ENCODE assay signal across 8 cellular contexts in genomic region chr14:24299255-24300191, GRCh38. TPM values are rescaled to one million over a fixed set of nuclear protein-coding genes. Genes with fewer than 3 reads are reported as not detected.
DNase-seq lines count a peak whose midpoint lies in the region; ATAC-seq, FAIRE-seq and TF ChIP-seq lines count a peak whose summit lies in the region.

DHRS1 (minus strand) TSS chr14:24299780; CDS start chr14:24299106, 674 bp downstream.
NOP9 (plus strand) TSS chr14:24299850; CDS start chr14:24299955, 105 bp downstream.

- H3K27me3 ChIP-seq in ascending aorta (no peaks in the 10 kb centered on the region), right cardiac atrium (ENCODE audit: control insufficient read depth, insufficient read depth) (no peaks in the 10 kb centered on the region), rectal smooth muscle tissue (ENCODE audit: control insufficient read depth, insufficient read depth, low read length) (no peaks in the 10 kb centered on the region), vagina (no peaks in the 10 kb centered on the region)

- H3K9ac ChIP-seq in rectal smooth muscle tissue (ENCODE audit: low read length), result peak within 1 kb of the TSS; percentile 93

- H3K9me3 ChIP-seq in ascending aorta, result no peaks in the 10 kb centered on the region
- no peaks in the 10 kb centered on the region for H3K9me3 ChIP-seq in right cardiac atrium (ENCODE audit: control insufficient read depth, low read length)
- no peaks in the 10 kb centered on the region for H3K9me3 ChIP-seq in vagina

- peaks cover 40 to 41% of the 10 kb centered on the region in 2 donors for H3K36me3 ChIP-seq in ascending aorta
- peaks cover 37% of the 10 kb centered on the region for H3K36me3 ChIP-seq in rectal smooth muscle tissue (ENCODE audit: control insufficient read depth, insufficient read depth, low read length)
- H3K36me3 ChIP-seq in vagina, result peaks cover 0 to 44% of the 10 kb centered on the region in 2 donors

- TF ChIP-seq CTCF in ascending aorta (IDR thresholded peaks at IDR 0.05) (no peak), vagina (IDR thresholded peaks at IDR 0.05) (no peak)

- peak; percentile 92 for FAIRE-seq in GM12892 (lab: Jason Lieb, UNC)

- H3K4me3 ChIP-seq in ascending aorta (peak within 1 kb of the TSS; percentile 51 to 84), right cardiac atrium (ENCODE audit: low read length) (peak within 1 kb of the TSS; percentile 87), rectal smooth muscle tissue (ENCODE audit: low read length) (peak within 1 kb of the TSS; percentile 98), vagina (peak within 1 kb of the TSS; percentile 69 to 87)

- intact Hi-C loops in T-helper 2 cell treated with Interferon-gamma antibody and Interleukin-4, amounts not matched to agents 100 ng/mL and 5 ng/mL, for 36 hours (cut with micrococcal nuclease), result loop anchor here (1.0 to 5.0 kb wide), 6 partner anchors 20 to 152 kb away; partner anchors contain the start of genes MDP1, PSME2, RABGGTA and RNF31
- intact Hi-C loops in ascending aorta (cut with DNase I) (loop anchor here (1.0 to 5.0 kb wide), 4 partner anchors 12 to 82 kb away; partner anchors contain the start of genes LTB4R, MDP1, RABGGTA and TINF2), right cardiac atrium (cut with DNase I) (loop anchor here in 3 of 4 donors (5.0 to 10.0 kb wide), 3 partner anchors 52 to 57 kb away; partner anchors contain the start of gene TINF2 (in 2 of the 3)), vagina (cut with DNase I) (no loop called here)

- ATAC-seq in HG02678 (IDR thresholded peaks at IDR 0.05; ENCODE audit: unreplicated experiment), result peak; percentile 75
- ATAC-seq in right cardiac atrium, result peak; percentile 91 to 92

- peak; percentile 77 for TF ChIP-seq POLR2A in GM12892 (IDR thresholded peaks at IDR 0.05; ENCODE audit: low read depth, low read length)
- peak in 1 of 2 donors; percentile 41 for TF ChIP-seq POLR2A in vagina (IDR thresholded peaks at IDR 0.05)

- DNase-seq in GM12892 (ENCODE audit: insufficient read length) (peak; percentile 90), NCI-H1417 (lab: John Stamatoyannopoulos, UW) (peak; percentile 87 to 92 (median 91)), ascending aorta (ENCODE audit: low spot score in 2 of 2) (peak; percentile 48 to 96), right cardiac atrium (peak; percentile 91 to 97 (median 96)), vagina (ENCODE audit: extremely low spot score in 2 of 2) (no peak)

- H3K4me1 ChIP-seq in ascending aorta (peaks cover 3 to 12% of the 10 kb centered on the region in 2 donors), right cardiac atrium (ENCODE audit: control insufficient read depth, insufficient read depth, low read length) (peaks cover 10% of the 10 kb centered on the region), rectal smooth muscle tissue (ENCODE audit: control insufficient read depth, insufficient read depth, low read length) (peaks cover 13% of the 10 kb centered on the region), vagina (peaks cover 47% of the 10 kb centered on the region)

- under 1% methylated on average over 75 of the region's 75 CpGs for WGBS in right cardiac atrium

- peak within 1 kb of the TSS; percentile 64 to 67 for H3K27ac ChIP-seq in ascending aorta
- H3K27ac ChIP-seq in right cardiac atrium (ENCODE audit: low read length), result peak within 1 kb of the TSS; percentile 1
- H3K27ac ChIP-seq in rectal smooth muscle tissue (ENCODE audit: low read depth, low read length), result peak within 1 kb of the TSS; percentile 85
- H3K27ac ChIP-seq in vagina, result peak within 1 kb of the TSS; percentile 88

RNA-seq across cellular contexts. Expression of gene DHRS1, which starts in this region (rescaled TPM):
- polyA plus RNA-seq in GM12892 (2012; ENCODE audit: missing spikeins), result 18.3 TPM
- 20.7 and 29.6 TPM in 2 replicates for total RNA-seq in T-helper 2 cell treated with Interferon-gamma antibody and Interleukin-4, amounts not matched to agents 100 ng/mL and 5 ng/mL, for 36 hours
- total RNA-seq in ascending aorta (100 TPM), right cardiac atrium (10 to 100 TPM in 2 of 4 donors, 1 to 10 TPM in 2; 5.9 to 12.0 (median 10.4) TPM), vagina (84.2 TPM)
- polyA plus RNA-seq in right cardiac atrium, result 7.2 TPM

RNA-seq across cellular contexts. Expression of gene NOP9, which starts in this region (rescaled TPM):
- 14.0 TPM for polyA plus RNA-seq in GM12892 (2012; ENCODE audit: missing spikeins)
- total RNA-seq in T-helper 2 cell treated with Interferon-gamma antibody and Interleukin-4, amounts not matched to agents 100 ng/mL and 5 ng/mL, for 36 hours, result 41.3 and 41.6 TPM in 2 replicates
- 33.5 TPM for total RNA-seq in ascending aorta
- total RNA-seq in right cardiac atrium, result 10 to 100 TPM; 19.2 to 20.3 (median 19.6) TPM
- 9.6 TPM for polyA plus RNA-seq in right cardiac atrium
- 13.8 TPM for total RNA-seq in vagina

Comparison
In these comparisons a context has a peak if more than half of its experiments do, and no peak if none do; other contexts are left out.
1. DNase-seq: peak in GM12892 (single experiment), NCI-H1417 (3 of 3), ascending aorta (2 of 2) and right cardiac atrium (3 of 3); none in vagina (0 of 2).
2. H3K27ac ChIP-seq: peak in every context shown above with its lines; median percentile 88 in vagina; 85 in rectal smooth muscle tissue; 66 in ascending aorta; 1 in right cardiac atrium.
3. Peak in every context shown above with its lines, with median percentiles within 50 percentile points of each other: H3K4me3 ChIP-seq.